ENCODE assay signal across 11 cellular contexts in genomic region chr12:52063986-52064649, GRCh38. TPM values are rescaled to one million over a fixed set of nuclear protein-coding genes. Genes with fewer than 3 reads are reported as not detected.
DNase-seq lines count a peak whose midpoint lies in the region; ATAC-seq, FAIRE-seq and TF ChIP-seq lines count a peak whose summit lies in the region.
"Had no signal": no experiment of that assay in that cellular context is flagged by ENCODE, and none has a peak within 500 bp of the region (broad histone marks: within the 10 kb centered on the region; RNA-seq: fewer than 3 reads in every experiment).

No MANE protein-coding gene starts in this region.

- peaks cover 2% of the 10 kb centered on the region for H3K4me1 Mint-ChIP-seq in T-helper 17 cell

- H2AFZ ChIP-seq in ACC112 (ENCODE audit: low read length, unreplicated experiment), result no peak overlapping the region

- H3K4me3 ChIP-seq in ACC112 (ENCODE audit: low read depth, low read length) (no peak overlapping the region), SJCRH30 (peak overlapping the region; percentile 0; the same call in 1 of the 2 replicates)

- peaks cover 36% of the 10 kb centered on the region for H3K4me1 ChIP-seq in ACC112 (ENCODE audit: control insufficient read depth, insufficient read depth, low read length, unreplicated experiment)
- H3K4me1 ChIP-seq in SJCRH30, result peaks cover 27% of the 10 kb centered on the region

- no peaks in the 10 kb centered on the region for H3K27me3 Mint-ChIP-seq in T-helper 17 cell

- H3K4me3 Mint-ChIP-seq in T-helper 17 cell, result no peak overlapping the region
- H3K4me3 Mint-ChIP-seq: activated T-helper 1 cell treated with anti-CD3 and anti-CD28 coated beads, Interleukin-12 subunit alpha, Interleukin-12 subunit beta, Interleukin-2, Interleukin-4 antibody, amounts not matched to agents 30 ng/mL and 10 ng/mL and 1 ng/mL, durations not matched to agents 14 hours and 24 hours and 36 hours had no signal

- H3K27me3 ChIP-seq in ACC112 (ENCODE audit: insufficient read depth, low read length) (no peaks in the 10 kb centered on the region), SJCRH30 (no peaks in the 10 kb centered on the region)

- no peaks in the 10 kb centered on the region for H3K36me3 ChIP-seq in ACC112 (ENCODE audit: insufficient read depth, low read length)
- no peaks in the 10 kb centered on the region; the same call in 1 of the 2 replicates for H3K36me3 ChIP-seq in SJCRH30

- H3K79me2 ChIP-seq in ACC112 (ENCODE audit: control insufficient read depth, insufficient read depth, low read length, unreplicated experiment), result no peaks in the 10 kb centered on the region

- DNase-seq in SJCRH30, result peak; percentile 84 to 87
- peak; percentile 15 to 28 for DNase-seq in erythroblast (lab: John Stamatoyannopoulos, UW)
- DNase-seq in non-pigmented ciliary epithelial cell (ENCODE audit: low read depth), result peak; percentile 53
- DNase-seq in T-helper 17 cell, result no peak
- no peak for DNase-seq in NCI-H2196 (lab: John Stamatoyannopoulos, UW; ENCODE audit: unreplicated experiment)
- no peak for DNase-seq in RCC 7860 (ENCODE audit: low spot score)
- DNase-seq: MM.1S had no signal

- H3K36me3 Mint-ChIP-seq in T-helper 17 cell (ENCODE audit: low read depth), result no peaks in the 10 kb centered on the region

- no peak overlapping the region for H3K27ac Mint-ChIP-seq in T-helper 17 cell
- H3K27ac Mint-ChIP-seq: activated T-helper 1 cell treated with anti-CD3 and anti-CD28 coated beads, Interleukin-12 subunit alpha, Interleukin-12 subunit beta, Interleukin-2, Interleukin-4 antibody, amounts not matched to agents 30 ng/mL and 10 ng/mL and 1 ng/mL, durations not matched to agents 14 hours and 24 hours and 36 hours had no signal

- H3K27ac ChIP-seq in ACC112 (ENCODE audit: low read depth, low read length) (peak overlapping the region; percentile 90), SJCRH30 (peak overlapping the region; percentile 54)

- TF ChIP-seq POLR2A in erythroblast (IDR thresholded peaks at IDR 0.05; ENCODE audit: low read length), result no peak

- no peak for ATAC-seq in HG03039 (IDR thresholded peaks at IDR 0.05; ENCODE audit: unreplicated experiment)
- no peak for ATAC-seq in T-helper 17 cell

- H3K9me3 ChIP-seq in SJCRH30 (replicated peaks) (no peaks in the 10 kb centered on the region), T-helper 17 cell (ENCODE audit: control insufficient read depth, low read length, poor library complexity, severe bottlenecking) (no peaks in the 10 kb centered on the region)

- no peak for FAIRE-seq in RCC 7860 (lab: Jason Lieb, UNC)

RNA-seq across cellular contexts. Expression of gene ATG101, which starts 5.7 kb away (rescaled TPM):
- 48.6 and 52.1 TPM in 2 replicates for total RNA-seq in SJCRH30 (2014; rRNA removed; shearing (Covaris generic))
- 10 to 100 TPM; 22.0 to 30.2 TPM for total RNA-seq in T-helper 17 cell

RNA-seq across cellular contexts. Expression of gene NR4A1, which starts 12.9 kb away (rescaled TPM):
- 9.2 and 10.0 TPM in 2 replicates for total RNA-seq in SJCRH30 (2014; rRNA removed; shearing (Covaris generic))
- 100 to 1,000 TPM in 1 of 2 donors, 10 to 100 TPM in 1; 79.2 to 133 TPM for total RNA-seq in T-helper 17 cell

RNA-seq across cellular contexts. Expression of gene SMIM41, which starts 15.4 kb away (rescaled TPM):
- total RNA-seq in SJCRH30 (2014; rRNA removed; shearing (Covaris generic)), result not detected in 2 replicates
- not detected for total RNA-seq in T-helper 17 cell
- total RNA-seq: activated T-helper 1 cell treated with anti-CD3 and anti-CD28 coated beads, Interleukin-12 subunit alpha, Interleukin-12 subunit beta, Interleukin-2, Interleukin-4 antibody, amounts not matched to agents 30 ng/mL and 10 ng/mL and 1 ng/mL, durations not matched to agents 14 hours and 24 hours and 36 hours; epithelial cell of proximal tubule had no signal

RNA-seq across cellular contexts. Expression of gene TAMALIN, which starts 57.4 kb away (rescaled TPM):
- 3.3 and 4.5 TPM in 2 replicates for total RNA-seq in SJCRH30 (2014; rRNA removed; shearing (Covaris generic))
- total RNA-seq in T-helper 17 cell, result 100 to 1,000 TPM; 491 to 562 TPM

Comparison
In these comparisons a context has a peak if more than half of its experiments do, and no peak if none do; other contexts are left out.
1. DNase-seq: peak in SJCRH30 (2 of 2), erythroblast (2 of 2) and non-pigmented ciliary epithelial cell (single experiment); none in T-helper 17 cell (0 of 3), NCI-H2196 (single experiment) and RCC 7860 (single experiment).